ENCODE assay signal across 33 cellular contexts in genomic region chr7:133511708-133512107, GRCh38.
"Had no signal": no experiment of that assay in that cellular context is flagged by ENCODE, and none has a peak within 500 bp of the region (broad histone marks: within the 10 kb centered on the region; RNA-seq: fewer than 3 reads in every experiment).

No MANE protein-coding gene starts in this region.

- H3K9me3 ChIP-seq: adrenal gland, ascending aorta, esophagus squamous epithelium, gastroesophageal sphincter had no signal

- H3K27ac Mint-ChIP-seq: activated CD4-positive, alpha-beta memory T cell treated with anti-CD3 and anti-CD28 coated beads for 36 hours; activated CD4-positive, alpha-beta T cell treated with anti-CD3 and anti-CD28 coated beads for 36 hours; activated CD4-positive, alpha-beta T cell treated with anti-CD3 and anti-CD28 coated beads, Interleukin-2, amount 10 ng/mL, durations not matched to agents 24 days and 14 days; activated CD8-positive, alpha-beta memory T cell treated with anti-CD3 and anti-CD28 coated beads, Interleukin-2, amount 10 ng/mL, durations not matched to agents 7 days and 5 days; activated CD8-positive, alpha-beta T cell treated with anti-CD3 and anti-CD28 coated beads, Interleukin-2, amount 10 ng/mL, durations not matched to agents 7 days and 5 days; activated naive CD4-positive, alpha-beta T cell treated with anti-CD3 and anti-CD28 coated beads for 36 hours; activated naive CD4-positive, alpha-beta T cell treated with anti-CD3 and anti-CD28 coated beads, Interleukin-2, amount 50 U/mL, for 24 hours; activated naive CD8-positive, alpha-beta T cell treated with anti-CD3 and anti-CD28 coated beads for 36 hours; activated naive CD8-positive, alpha-beta T cell treated with anti-CD3 and anti-CD28 coated beads, Interleukin-2, amount 50 U/mL, for 24 hours; activated T-helper 1 cell treated with anti-CD3 and anti-CD28 coated beads, Interleukin-12 subunit alpha, Interleukin-12 subunit beta, Interleukin-2, Interleukin-4 antibody, amounts not matched to agents 30 ng/mL and 10 ng/mL and 1 ng/mL, durations not matched to agents 14 hours and 24 hours and 36 hours; brain; effector memory CD8-positive, alpha-beta T cell; T-helper 17 cell; T-helper 2 cell treated with Interferon-gamma antibody and Interleukin-4, amounts not matched to agents 5 μg/mL and 100 μg/mL, for 36 hours had no signal

- DNase-seq: activated CD4-positive, alpha-beta memory T cell treated with anti-CD3 and anti-CD28 coated beads for 36 hours; activated CD4-positive, alpha-beta T cell treated with anti-CD3 and anti-CD28 coated beads for 36 hours; activated CD4-positive, alpha-beta T cell treated with anti-CD3 and anti-CD28 coated beads, Interleukin-2, amount 10 ng/mL, durations not matched to agents 24 days and 14 days; activated CD4-positive, CD25-positive, alpha-beta regulatory T cell; activated CD4-positive, CD25-positive, alpha-beta regulatory T cell treated with anti-CD3 and anti-CD28 coated beads, Interleukin-2, amount 50 U/mL, for 72 hours; activated CD8-positive, alpha-beta memory T cell treated with anti-CD3 and anti-CD28 coated beads, Interleukin-2, amount 10 ng/mL, durations not matched to agents 7 days and 5 days; activated CD8-positive, alpha-beta memory T cell treated with anti-CD3 and anti-CD28 coated beads, Interleukin-2, amount 50 U/mL, for 4 hours; activated CD8-positive, alpha-beta T cell treated with anti-CD3 and anti-CD28 coated beads, Interleukin-2, amount 10 ng/mL, durations not matched to agents 7 days and 5 days; activated effector memory CD4-positive, alpha-beta T cell treated with anti-CD3 and anti-CD28 coated beads, Interleukin-2, amount 50 U/mL, for 16 hours; activated naive CD4-positive, alpha-beta T cell treated with anti-CD3 and anti-CD28 coated beads for 36 hours; activated naive CD8-positive, alpha-beta T cell treated with anti-CD3 and anti-CD28 coated beads for 36 hours; activated naive CD8-positive, alpha-beta T cell treated with anti-CD3 and anti-CD28 coated beads, Interleukin-2, amount 50 U/mL, for 24 hours; activated T-cell treated with anti-CD3 and anti-CD28 coated beads, Interleukin-2, amount 50 U/mL, for 1 hour; activated T-cell treated with anti-CD3 and anti-CD28 coated beads, Interleukin-2, amount 50 U/mL, for 48 hours; adrenal gland; caudate nucleus; cortex of kidney; dermis blood vessel endothelial cell; effector CD4-positive, alpha-beta T cell; effector memory CD8-positive, alpha-beta T cell; esophagus squamous epithelium; foreskin melanocyte; head of caudate nucleus; T-helper 1 cell; T-helper 17 cell; WERI-Rb-1 had no signal

- H3K27me3 ChIP-seq: adrenal gland, ascending aorta, esophagus squamous epithelium, gastroesophageal sphincter had no signal

- H3K4me1 ChIP-seq: ascending aorta, gastroesophageal sphincter had no signal

- H3K27ac ChIP-seq: adrenal gland, ascending aorta, esophagus squamous epithelium, gastroesophageal sphincter, WERI-Rb-1 had no signal

- FAIRE-seq: colon had no signal

- H3K4me1 Mint-ChIP-seq: activated CD4-positive, alpha-beta T cell treated with anti-CD3 and anti-CD28 coated beads for 36 hours; activated CD4-positive, alpha-beta T cell treated with anti-CD3 and anti-CD28 coated beads, Interleukin-2, amount 10 ng/mL, durations not matched to agents 24 days and 14 days; activated CD8-positive, alpha-beta memory T cell treated with anti-CD3 and anti-CD28 coated beads, Interleukin-2, amount 10 ng/mL, durations not matched to agents 7 days and 5 days; activated naive CD8-positive, alpha-beta T cell treated with anti-CD3 and anti-CD28 coated beads for 36 hours; activated naive CD8-positive, alpha-beta T cell treated with anti-CD3 and anti-CD28 coated beads, Interleukin-2, amount 50 U/mL, for 24 hours; brain; T-helper 17 cell had no signal

- H3K36me3 ChIP-seq: adrenal gland, ascending aorta, esophagus squamous epithelium, gastroesophageal sphincter, WERI-Rb-1 had no signal

- ATAC-seq: activated CD4-positive, alpha-beta T cell treated with anti-CD3 and anti-CD28 coated beads for 36 hours; activated CD8-positive, alpha-beta memory T cell treated with anti-CD3 and anti-CD28 coated beads, Interleukin-2, amount 10 ng/mL, durations not matched to agents 7 days and 5 days; activated CD8-positive, alpha-beta T cell treated with anti-CD3 and anti-CD28 coated beads, Interleukin-2, amount 10 ng/mL, durations not matched to agents 7 days and 5 days; activated naive CD8-positive, alpha-beta T cell treated with anti-CD3 and anti-CD28 coated beads, Interleukin-2, amount 50 U/mL, for 24 hours; effector memory CD8-positive, alpha-beta T cell; gastroesophageal sphincter; T-helper 17 cell had no signal

- H3K4me3 Mint-ChIP-seq: activated CD4-positive, alpha-beta memory T cell treated with anti-CD3 and anti-CD28 coated beads for 36 hours; activated CD4-positive, alpha-beta T cell treated with anti-CD3 and anti-CD28 coated beads for 36 hours; activated CD4-positive, alpha-beta T cell treated with anti-CD3 and anti-CD28 coated beads, Interleukin-2, amount 10 ng/mL, durations not matched to agents 24 days and 14 days; activated CD8-positive, alpha-beta memory T cell treated with anti-CD3 and anti-CD28 coated beads, Interleukin-2, amount 10 ng/mL, durations not matched to agents 7 days and 5 days; activated CD8-positive, alpha-beta T cell treated with anti-CD3 and anti-CD28 coated beads, Interleukin-2, amount 10 ng/mL, durations not matched to agents 7 days and 5 days; activated naive CD4-positive, alpha-beta T cell treated with anti-CD3 and anti-CD28 coated beads for 36 hours; activated naive CD4-positive, alpha-beta T cell treated with anti-CD3 and anti-CD28 coated beads, Interleukin-2, amount 50 U/mL, for 24 hours; activated naive CD8-positive, alpha-beta T cell treated with anti-CD3 and anti-CD28 coated beads for 36 hours; activated naive CD8-positive, alpha-beta T cell treated with anti-CD3 and anti-CD28 coated beads, Interleukin-2, amount 50 U/mL, for 24 hours; activated T-helper 1 cell treated with anti-CD3 and anti-CD28 coated beads, Interleukin-12 subunit alpha, Interleukin-12 subunit beta, Interleukin-2, Interleukin-4 antibody, amounts not matched to agents 30 ng/mL and 10 ng/mL and 1 ng/mL, durations not matched to agents 14 hours and 24 hours and 36 hours; brain; effector memory CD8-positive, alpha-beta T cell; T-helper 17 cell; T-helper 2 cell treated with Interferon-gamma antibody and Interleukin-4, amounts not matched to agents 5 μg/mL and 100 μg/mL, for 36 hours had no signal

- H3K27me3 Mint-ChIP-seq: activated CD4-positive, alpha-beta memory T cell treated with anti-CD3 and anti-CD28 coated beads for 36 hours; activated CD4-positive, alpha-beta T cell treated with anti-CD3 and anti-CD28 coated beads for 36 hours; activated CD4-positive, alpha-beta T cell treated with anti-CD3 and anti-CD28 coated beads, Interleukin-2, amount 10 ng/mL, durations not matched to agents 24 days and 14 days; activated CD8-positive, alpha-beta memory T cell treated with anti-CD3 and anti-CD28 coated beads, Interleukin-2, amount 10 ng/mL, durations not matched to agents 7 days and 5 days; activated naive CD4-positive, alpha-beta T cell treated with anti-CD3 and anti-CD28 coated beads, Interleukin-2, amount 50 U/mL, for 24 hours; activated naive CD8-positive, alpha-beta T cell treated with anti-CD3 and anti-CD28 coated beads for 36 hours; activated naive CD8-positive, alpha-beta T cell treated with anti-CD3 and anti-CD28 coated beads, Interleukin-2, amount 50 U/mL, for 24 hours; brain; effector memory CD8-positive, alpha-beta T cell; T-helper 17 cell had no signal

- H3K4me3 ChIP-seq: adrenal gland, ascending aorta, esophagus squamous epithelium, gastroesophageal sphincter had no signal
